ENCODE assay signal across 2 cellular contexts in the genomic region with DNA sequence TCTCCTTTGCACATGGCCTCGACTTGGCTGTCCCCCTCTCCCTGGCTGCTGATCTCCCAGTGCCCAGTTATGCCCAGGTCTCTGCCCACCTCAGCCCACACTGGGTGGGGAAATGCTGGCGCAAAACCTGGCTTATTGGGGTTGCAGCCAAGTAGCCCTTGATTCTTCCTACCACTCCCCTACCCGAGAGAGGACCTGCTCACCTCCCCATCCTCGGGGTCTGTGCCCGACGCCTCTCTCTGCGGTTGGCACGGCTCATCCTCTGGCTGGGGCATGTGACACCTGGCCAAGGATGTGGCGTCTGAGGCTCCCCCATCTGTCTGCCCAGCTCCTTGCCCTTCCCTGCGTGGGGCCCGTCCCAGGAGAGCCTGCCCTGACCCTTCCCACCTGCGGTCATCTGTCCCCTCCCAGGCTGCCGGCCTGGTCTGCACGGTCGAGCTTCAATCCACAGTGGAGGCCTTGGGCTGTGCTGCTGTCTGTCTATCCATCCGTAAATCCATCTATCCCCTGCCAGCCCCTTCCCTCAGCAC.
TF ChIP-seq lines count a peak whose summit lies in the region.

No MANE protein-coding gene starts in this region.

TF ChIP-seq in HEK293, 187 proteins besides CTCF, POLR2A, EP300 and RAD21:
- TF ChIP-seq ZFHX2 (tag by site-specific recombination; conservative IDR thresholded peaks at IDR 0.05) (0 out of 2 replicates have a peak, but pooled peaks have one; percentile 1), ZNF76 (tag by site-specific recombination; IDR thresholded peaks at IDR 0.05; ENCODE audit: borderline replicate concordance, low read depth) (no peak)

TF ChIP-seq in H1, 55 proteins besides CTCF, POLR2A, EP300 and RAD21:
- TF ChIP-seq KDM1A (IDR thresholded peaks at IDR 0.05; ENCODE audit: borderline replicate concordance, low read length): no peak
- TF ChIP-seq, protein P1, sequence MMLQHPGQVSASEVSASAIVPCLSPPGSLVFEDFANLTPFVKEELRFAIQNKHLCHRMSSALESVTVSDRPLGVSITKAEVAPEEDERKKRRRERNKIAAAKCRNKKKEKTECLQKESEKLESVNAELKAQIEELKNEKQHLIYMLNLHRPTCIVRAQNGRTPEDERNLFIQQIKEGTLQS (IDR thresholded peaks at IDR 0.05; ENCODE audit: insufficient read depth, low read depth, low read length): no peak
- TF ChIP-seq, protein P2, sequence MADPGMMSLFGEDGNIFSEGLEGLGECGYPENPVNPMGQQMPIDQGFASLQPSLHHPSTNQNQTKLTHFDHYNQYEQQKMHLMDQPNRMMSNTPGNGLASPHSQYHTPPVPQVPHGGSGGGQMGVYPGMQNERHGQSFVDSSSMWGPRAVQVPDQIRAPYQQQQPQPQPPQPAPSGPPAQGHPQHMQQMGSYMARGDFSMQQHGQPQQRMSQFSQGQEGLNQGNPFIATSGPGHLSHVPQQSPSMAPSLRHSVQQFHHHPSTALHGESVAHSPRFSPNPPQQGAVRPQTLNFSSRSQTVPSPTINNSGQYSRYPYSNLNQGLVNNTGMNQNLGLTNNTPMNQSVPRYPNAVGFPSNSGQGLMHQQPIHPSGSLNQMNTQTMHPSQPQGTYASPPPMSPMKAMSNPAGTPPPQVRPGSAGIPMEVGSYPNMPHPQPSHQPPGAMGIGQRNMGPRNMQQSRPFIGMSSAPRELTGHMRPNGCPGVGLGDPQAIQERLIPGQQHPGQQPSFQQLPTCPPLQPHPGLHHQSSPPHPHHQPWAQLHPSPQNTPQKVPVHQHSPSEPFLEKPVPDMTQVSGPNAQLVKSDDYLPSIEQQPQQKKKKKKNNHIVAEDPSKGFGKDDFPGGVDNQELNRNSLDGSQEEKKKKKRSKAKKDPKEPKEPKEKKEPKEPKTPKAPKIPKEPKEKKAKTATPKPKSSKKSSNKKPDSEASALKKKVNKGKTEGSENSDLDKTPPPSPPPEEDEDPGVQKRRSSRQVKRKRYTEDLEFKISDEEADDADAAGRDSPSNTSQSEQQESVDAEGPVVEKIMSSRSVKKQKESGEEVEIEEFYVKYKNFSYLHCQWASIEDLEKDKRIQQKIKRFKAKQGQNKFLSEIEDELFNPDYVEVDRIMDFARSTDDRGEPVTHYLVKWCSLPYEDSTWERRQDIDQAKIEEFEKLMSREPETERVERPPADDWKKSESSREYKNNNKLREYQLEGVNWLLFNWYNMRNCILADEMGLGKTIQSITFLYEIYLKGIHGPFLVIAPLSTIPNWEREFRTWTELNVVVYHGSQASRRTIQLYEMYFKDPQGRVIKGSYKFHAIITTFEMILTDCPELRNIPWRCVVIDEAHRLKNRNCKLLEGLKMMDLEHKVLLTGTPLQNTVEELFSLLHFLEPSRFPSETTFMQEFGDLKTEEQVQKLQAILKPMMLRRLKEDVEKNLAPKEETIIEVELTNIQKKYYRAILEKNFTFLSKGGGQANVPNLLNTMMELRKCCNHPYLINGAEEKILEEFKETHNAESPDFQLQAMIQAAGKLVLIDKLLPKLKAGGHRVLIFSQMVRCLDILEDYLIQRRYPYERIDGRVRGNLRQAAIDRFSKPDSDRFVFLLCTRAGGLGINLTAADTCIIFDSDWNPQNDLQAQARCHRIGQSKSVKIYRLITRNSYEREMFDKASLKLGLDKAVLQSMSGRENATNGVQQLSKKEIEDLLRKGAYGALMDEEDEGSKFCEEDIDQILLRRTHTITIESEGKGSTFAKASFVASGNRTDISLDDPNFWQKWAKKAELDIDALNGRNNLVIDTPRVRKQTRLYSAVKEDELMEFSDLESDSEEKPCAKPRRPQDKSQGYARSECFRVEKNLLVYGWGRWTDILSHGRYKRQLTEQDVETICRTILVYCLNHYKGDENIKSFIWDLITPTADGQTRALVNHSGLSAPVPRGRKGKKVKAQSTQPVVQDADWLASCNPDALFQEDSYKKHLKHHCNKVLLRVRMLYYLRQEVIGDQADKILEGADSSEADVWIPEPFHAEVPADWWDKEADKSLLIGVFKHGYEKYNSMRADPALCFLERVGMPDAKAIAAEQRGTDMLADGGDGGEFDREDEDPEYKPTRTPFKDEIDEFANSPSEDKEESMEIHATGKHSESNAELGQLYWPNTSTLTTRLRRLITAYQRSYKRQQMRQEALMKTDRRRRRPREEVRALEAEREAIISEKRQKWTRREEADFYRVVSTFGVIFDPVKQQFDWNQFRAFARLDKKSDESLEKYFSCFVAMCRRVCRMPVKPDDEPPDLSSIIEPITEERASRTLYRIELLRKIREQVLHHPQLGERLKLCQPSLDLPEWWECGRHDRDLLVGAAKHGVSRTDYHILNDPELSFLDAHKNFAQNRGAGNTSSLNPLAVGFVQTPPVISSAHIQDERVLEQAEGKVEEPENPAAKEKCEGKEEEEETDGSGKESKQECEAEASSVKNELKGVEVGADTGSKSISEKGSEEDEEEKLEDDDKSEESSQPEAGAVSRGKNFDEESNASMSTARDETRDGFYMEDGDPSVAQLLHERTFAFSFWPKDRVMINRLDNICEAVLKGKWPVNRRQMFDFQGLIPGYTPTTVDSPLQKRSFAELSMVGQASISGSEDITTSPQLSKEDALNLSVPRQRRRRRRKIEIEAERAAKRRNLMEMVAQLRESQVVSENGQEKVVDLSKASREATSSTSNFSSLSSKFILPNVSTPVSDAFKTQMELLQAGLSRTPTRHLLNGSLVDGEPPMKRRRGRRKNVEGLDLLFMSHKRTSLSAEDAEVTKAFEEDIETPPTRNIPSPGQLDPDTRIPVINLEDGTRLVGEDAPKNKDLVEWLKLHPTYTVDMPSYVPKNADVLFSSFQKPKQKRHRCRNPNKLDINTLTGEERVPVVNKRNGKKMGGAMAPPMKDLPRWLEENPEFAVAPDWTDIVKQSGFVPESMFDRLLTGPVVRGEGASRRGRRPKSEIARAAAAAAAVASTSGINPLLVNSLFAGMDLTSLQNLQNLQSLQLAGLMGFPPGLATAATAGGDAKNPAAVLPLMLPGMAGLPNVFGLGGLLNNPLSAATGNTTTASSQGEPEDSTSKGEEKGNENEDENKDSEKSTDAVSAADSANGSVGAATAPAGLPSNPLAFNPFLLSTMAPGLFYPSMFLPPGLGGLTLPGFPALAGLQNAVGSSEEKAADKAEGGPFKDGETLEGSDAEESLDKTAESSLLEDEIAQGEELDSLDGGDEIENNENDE (IDR thresholded peaks at IDR 0.05; ENCODE audit: insufficient replicate concordance, low read length): no peak
- TF ChIP-seq SRF (IDR thresholded peaks at IDR 0.05; ENCODE audit: low read depth, low read length): no peak
- TF ChIP-seq CHD2 (IDR thresholded peaks at IDR 0.05; ENCODE audit: low read length): no peak
